ENCODE assay signal across 31 cellular contexts in genomic region chr22:29890760-29891159, GRCh38.
"Had no signal": no experiment of that assay in that cellular context is flagged by ENCODE, and none has a peak within 500 bp of the region (broad histone marks: within the 10 kb centered on the region; RNA-seq: fewer than 3 reads in every experiment).

No MANE protein-coding gene starts in this region.

- H3K27ac ChIP-seq: adrenal gland, body of pancreas, esophagus muscularis mucosa, foreskin keratinocyte had no signal

- H3K27me3 Mint-ChIP-seq: activated CD4-positive, alpha-beta memory T cell treated with anti-CD3 and anti-CD28 coated beads, Interleukin-2, amount 10 ng/mL, durations not matched to agents 7 days and 5 days; activated CD4-positive, alpha-beta T cell treated with anti-CD3 and anti-CD28 coated beads, Interleukin-2, amount 10 ng/mL, durations not matched to agents 7 days and 5 days; activated naive CD4-positive, alpha-beta T cell treated with anti-CD3 and anti-CD28 coated beads, Interleukin-2, amount 50 U/mL, for 24 hours; activated naive CD8-positive, alpha-beta T cell treated with anti-CD3 and anti-CD28 coated beads for 36 hours; activated naive CD8-positive, alpha-beta T cell treated with anti-CD3 and anti-CD28 coated beads, Interleukin-2, amount 50 U/mL, for 24 hours; effector memory CD8-positive, alpha-beta T cell; T-helper 17 cell had no signal

- H3K36me3 ChIP-seq: adrenal gland, esophagus muscularis mucosa, gastrocnemius medialis had no signal

- H3K4me1 ChIP-seq: foreskin keratinocyte had no signal

- H3K9me3 Mint-ChIP-seq: activated CD4-positive, alpha-beta memory T cell treated with anti-CD3 and anti-CD28 coated beads, Interleukin-2, amount 10 ng/mL, durations not matched to agents 7 days and 5 days; activated CD4-positive, alpha-beta T cell treated with anti-CD3 and anti-CD28 coated beads, Interleukin-2, amount 10 ng/mL, durations not matched to agents 7 days and 5 days; activated naive CD4-positive, alpha-beta T cell treated with anti-CD3 and anti-CD28 coated beads for 36 hours; activated naive CD4-positive, alpha-beta T cell treated with anti-CD3 and anti-CD28 coated beads, Interleukin-2, amount 50 U/mL, for 24 hours; activated naive CD8-positive, alpha-beta T cell treated with anti-CD3 and anti-CD28 coated beads for 36 hours; activated naive CD8-positive, alpha-beta T cell treated with anti-CD3 and anti-CD28 coated beads, Interleukin-2, amount 50 U/mL, for 24 hours; activated T-helper 1 cell treated with anti-CD3 and anti-CD28 coated beads, Interleukin-12 subunit alpha, Interleukin-12 subunit beta, Interleukin-2, Interleukin-4 antibody, amounts not matched to agents 30 ng/mL and 10 ng/mL and 1 ng/mL, durations not matched to agents 14 hours and 24 hours and 36 hours; activated T-helper 2 cell treated with anti-CD3 and anti-CD28 coated beads, Interferon-gamma antibody, Interleukin-2, Interleukin-4, amounts not matched to agents 10 μg/mL and 5 μg/mL and 100 μg/mL, durations not matched to agents 14 hours and 24 hours and 36 hours; effector memory CD8-positive, alpha-beta T cell had no signal

- H3K4me3 ChIP-seq: adrenal gland, body of pancreas, esophagus muscularis mucosa, gastrocnemius medialis had no signal

- H3K36me3 Mint-ChIP-seq: activated naive CD4-positive, alpha-beta T cell treated with anti-CD3 and anti-CD28 coated beads, Interleukin-2, amount 50 U/mL, for 24 hours had no signal

- H3K4me1 Mint-ChIP-seq: activated CD4-positive, alpha-beta memory T cell treated with anti-CD3 and anti-CD28 coated beads, Interleukin-2, amount 10 ng/mL, durations not matched to agents 7 days and 5 days; activated CD4-positive, alpha-beta T cell treated with anti-CD3 and anti-CD28 coated beads, Interleukin-2, amount 10 ng/mL, durations not matched to agents 7 days and 5 days had no signal

- DNase-seq: activated CD4-positive, alpha-beta memory T cell treated with anti-CD3 and anti-CD28 coated beads, Interleukin-2, amount 10 ng/mL, durations not matched to agents 7 days and 5 days; activated CD4-positive, alpha-beta T cell treated with anti-CD3 and anti-CD28 coated beads for 1 hour; activated CD4-positive, alpha-beta T cell treated with anti-CD3 and anti-CD28 coated beads for 4 hours; activated CD4-positive, alpha-beta T cell treated with anti-CD3 and anti-CD28 coated beads, Interleukin-2, amount 10 ng/mL, durations not matched to agents 7 days and 5 days; activated CD4-positive, alpha-beta T cell treated with anti-CD3 and anti-CD28 coated beads, Interleukin-2, amount 50 U/mL, for 4 hours; activated CD8-positive, alpha-beta memory T cell treated with anti-CD3 and anti-CD28 coated beads, Interleukin-2, amount 50 U/mL, for 48 hours; activated effector memory CD4-positive, alpha-beta T cell treated with anti-CD3 and anti-CD28 coated beads, Interleukin-2, amount 50 U/mL, for 16 hours; activated naive CD4-positive, alpha-beta T cell treated with anti-CD3 and anti-CD28 coated beads for 36 hours; activated naive CD8-positive, alpha-beta T cell treated with anti-CD3 and anti-CD28 coated beads for 36 hours; activated naive CD8-positive, alpha-beta T cell treated with anti-CD3 and anti-CD28 coated beads, Interleukin-2, amount 50 U/mL, for 24 hours; activated T-cell treated with anti-CD3 and anti-CD28 coated beads for 4 hours; activated T-cell treated with anti-CD3 and anti-CD28 coated beads, Interleukin-2, amount 50 U/mL, for 48 hours; adrenal gland; amygdala; aorta; body of pancreas; caudate nucleus; cortex of kidney; dermis blood vessel endothelial cell; effector CD4-positive, alpha-beta T cell; effector memory CD8-positive, alpha-beta T cell; erythroblast; foreskin keratinocyte; gastrocnemius medialis; glutamatergic neuron; T-helper 1 cell; T-helper 17 cell had no signal

- ATAC-seq: activated naive CD8-positive, alpha-beta T cell treated with anti-CD3 and anti-CD28 coated beads, Interleukin-2, amount 50 U/mL, for 24 hours; body of pancreas; effector memory CD8-positive, alpha-beta T cell; foreskin keratinocyte; gastrocnemius medialis; T-helper 17 cell had no signal

- H3K27ac Mint-ChIP-seq: activated CD4-positive, alpha-beta memory T cell treated with anti-CD3 and anti-CD28 coated beads, Interleukin-2, amount 10 ng/mL, durations not matched to agents 7 days and 5 days; activated CD4-positive, alpha-beta T cell treated with anti-CD3 and anti-CD28 coated beads, Interleukin-2, amount 10 ng/mL, durations not matched to agents 7 days and 5 days; activated naive CD4-positive, alpha-beta T cell treated with anti-CD3 and anti-CD28 coated beads for 36 hours; activated naive CD4-positive, alpha-beta T cell treated with anti-CD3 and anti-CD28 coated beads, Interleukin-2, amount 50 U/mL, for 24 hours; activated naive CD8-positive, alpha-beta T cell treated with anti-CD3 and anti-CD28 coated beads for 36 hours; activated naive CD8-positive, alpha-beta T cell treated with anti-CD3 and anti-CD28 coated beads, Interleukin-2, amount 50 U/mL, for 24 hours; activated T-helper 1 cell treated with anti-CD3 and anti-CD28 coated beads, Interleukin-12 subunit alpha, Interleukin-12 subunit beta, Interleukin-2, Interleukin-4 antibody, amounts not matched to agents 30 ng/mL and 10 ng/mL and 1 ng/mL, durations not matched to agents 14 hours and 24 hours and 36 hours; activated T-helper 2 cell treated with anti-CD3 and anti-CD28 coated beads, Interferon-gamma antibody, Interleukin-2, Interleukin-4, amounts not matched to agents 10 μg/mL and 5 μg/mL and 100 μg/mL, durations not matched to agents 14 hours and 24 hours and 36 hours; effector memory CD8-positive, alpha-beta T cell; T-helper 17 cell had no signal

- H3K9me3 ChIP-seq: adrenal gland, body of pancreas, esophagus muscularis mucosa, gastrocnemius medialis had no signal

- H3K4me3 Mint-ChIP-seq: activated CD4-positive, alpha-beta memory T cell treated with anti-CD3 and anti-CD28 coated beads, Interleukin-2, amount 10 ng/mL, durations not matched to agents 7 days and 5 days; activated CD4-positive, alpha-beta T cell treated with anti-CD3 and anti-CD28 coated beads, Interleukin-2, amount 10 ng/mL, durations not matched to agents 7 days and 5 days; activated naive CD4-positive, alpha-beta T cell treated with anti-CD3 and anti-CD28 coated beads for 36 hours; activated naive CD4-positive, alpha-beta T cell treated with anti-CD3 and anti-CD28 coated beads, Interleukin-2, amount 50 U/mL, for 24 hours; activated naive CD8-positive, alpha-beta T cell treated with anti-CD3 and anti-CD28 coated beads for 36 hours; activated naive CD8-positive, alpha-beta T cell treated with anti-CD3 and anti-CD28 coated beads, Interleukin-2, amount 50 U/mL, for 24 hours; activated T-helper 1 cell treated with anti-CD3 and anti-CD28 coated beads, Interleukin-12 subunit alpha, Interleukin-12 subunit beta, Interleukin-2, Interleukin-4 antibody, amounts not matched to agents 30 ng/mL and 10 ng/mL and 1 ng/mL, durations not matched to agents 14 hours and 24 hours and 36 hours; effector memory CD8-positive, alpha-beta T cell; T-helper 17 cell had no signal

- H3K27me3 ChIP-seq: adrenal gland, body of pancreas, esophagus muscularis mucosa, foreskin keratinocyte, gastrocnemius medialis had no signal
